Comparison of ENCODE assay signal across 1 cellular context in the genomic region with DNA sequence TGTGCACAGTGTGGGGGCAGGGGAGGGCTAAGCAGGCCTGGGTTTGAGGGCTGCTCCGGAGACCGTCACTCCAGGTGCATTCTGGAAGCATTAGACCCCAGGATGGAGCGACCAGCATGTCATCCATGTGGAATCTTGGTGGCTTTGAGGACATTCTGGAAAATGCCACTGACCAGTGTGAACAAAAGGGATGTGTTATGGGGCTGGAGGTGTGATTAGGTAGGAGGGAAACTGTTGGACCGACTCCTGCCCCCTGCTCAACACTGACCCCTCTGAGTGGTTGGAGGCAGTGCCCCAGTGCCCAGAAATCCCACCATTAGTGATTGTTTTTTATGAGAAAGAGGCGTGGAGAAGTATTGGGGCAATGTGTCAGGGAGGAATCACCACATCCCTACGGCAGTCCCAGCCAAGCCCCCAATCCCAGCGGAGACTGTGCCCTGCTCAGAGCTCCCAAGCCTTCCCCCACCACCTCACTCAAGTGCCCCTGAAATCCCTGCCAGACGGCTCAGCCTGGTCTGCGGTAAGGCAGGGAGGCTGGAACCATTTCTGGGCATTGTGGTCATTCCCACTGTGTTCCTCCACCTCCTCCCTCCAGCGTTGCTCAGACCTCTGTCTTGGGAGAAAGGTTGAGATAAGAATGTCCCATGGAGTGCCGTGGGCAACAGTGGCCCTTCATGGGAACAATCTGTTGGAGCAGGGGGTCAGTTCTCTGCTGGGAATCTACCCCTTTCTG.
TF ChIP-seq lines count a peak whose summit lies in the region.

No MANE protein-coding gene starts in this region.

TF ChIP-seq in HepG2, 621 proteins besides CTCF, POLR2A, EP300 and RAD21 (continued from another document and continues in another):
- TF ChIP-seq, protein P1, sequence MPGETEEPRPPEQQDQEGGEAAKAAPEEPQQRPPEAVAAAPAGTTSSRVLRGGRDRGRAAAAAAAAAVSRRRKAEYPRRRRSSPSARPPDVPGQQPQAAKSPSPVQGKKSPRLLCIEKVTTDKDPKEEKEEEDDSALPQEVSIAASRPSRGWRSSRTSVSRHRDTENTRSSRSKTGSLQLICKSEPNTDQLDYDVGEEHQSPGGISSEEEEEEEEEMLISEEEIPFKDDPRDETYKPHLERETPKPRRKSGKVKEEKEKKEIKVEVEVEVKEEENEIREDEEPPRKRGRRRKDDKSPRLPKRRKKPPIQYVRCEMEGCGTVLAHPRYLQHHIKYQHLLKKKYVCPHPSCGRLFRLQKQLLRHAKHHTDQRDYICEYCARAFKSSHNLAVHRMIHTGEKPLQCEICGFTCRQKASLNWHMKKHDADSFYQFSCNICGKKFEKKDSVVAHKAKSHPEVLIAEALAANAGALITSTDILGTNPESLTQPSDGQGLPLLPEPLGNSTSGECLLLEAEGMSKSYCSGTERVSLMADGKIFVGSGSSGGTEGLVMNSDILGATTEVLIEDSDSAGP (CRISPR knock-in tag; IDR thresholded peaks at IDR 0.05; ENCODE audit: borderline replicate concordance), result peak; percentile 87
- TF ChIP-seq SP4 (CRISPR knock-in tag; IDR thresholded peaks at IDR 0.05), result peak; percentile 40; the same call in 1 of the 2 replicates
- no peak for TF ChIP-seq ZNF605 (CRISPR knock-in tag; IDR thresholded peaks at IDR 0.05)
- TF ChIP-seq ZNF737 (CRISPR knock-in tag; IDR thresholded peaks at IDR 0.05; ENCODE audit: borderline replicate concordance), result no peak
- no peak; the same call in 1 of the 2 replicates for TF ChIP-seq EEA1 (CRISPR knock-in tag; IDR thresholded peaks at IDR 0.05; ENCODE audit: borderline replicate concordance)
- no peak; the same call in 1 of the 2 replicates for TF ChIP-seq ZNF839 (CRISPR knock-in tag; IDR thresholded peaks at IDR 0.05; ENCODE audit: borderline replicate concordance)
- TF ChIP-seq ZNF180 (CRISPR knock-in tag; IDR thresholded peaks at IDR 0.05; ENCODE audit: borderline replicate concordance, low read depth), result no peak
- 0 out of 2 replicates have a peak, but pooled peaks have one; percentile 29 for TF ChIP-seq NR1H2 (CRISPR knock-in tag; IDR thresholded peaks at IDR 0.05; ENCODE audit: borderline replicate concordance, low read depth)
- no peak for TF ChIP-seq TP53 (CRISPR knock-in tag; conservative IDR thresholded peaks at IDR 0.05)
- peak; percentile 73 for TF ChIP-seq HNRNPH1 (optimal IDR thresholded peaks at IDR 0.05; ENCODE audit: low read depth, low read length)
- no peak for TF ChIP-seq NFRKB (IDR thresholded peaks at IDR 0.05)
- TF ChIP-seq ERF (CRISPR knock-in tag; IDR thresholded peaks at IDR 0.05), result peak; percentile 24
- TF ChIP-seq RELA (CRISPR knock-in tag; IDR thresholded peaks at IDR 0.05), result no peak
- TF ChIP-seq TEAD2 (CRISPR knock-in tag; IDR thresholded peaks at IDR 0.05), result 0 out of 2 replicates have a peak, but pooled peaks have one; percentile 18
- TF ChIP-seq KDM1A (CRISPR knock-in tag; IDR thresholded peaks at IDR 0.05), result no peak
- TF ChIP-seq ZNF652 (CRISPR knock-in tag; IDR thresholded peaks at IDR 0.05; ENCODE audit: borderline replicate concordance, low read depth), result peak; percentile 35; the same call in 1 of the 2 replicates
- TF ChIP-seq FOXJ3 (CRISPR knock-in tag; IDR thresholded peaks at IDR 0.05; ENCODE audit: borderline replicate concordance), result no peak
- TF ChIP-seq ZNF816 (CRISPR knock-in tag; IDR thresholded peaks at IDR 0.05; ENCODE audit: borderline replicate concordance), result peak; percentile 17; the same call in 1 of the 2 replicates
- no peak for TF ChIP-seq ZNF337 (CRISPR knock-in tag; IDR thresholded peaks at IDR 0.05; ENCODE audit: borderline replicate concordance, low read depth)
- TF ChIP-seq ZFP36L2 (CRISPR knock-in tag; IDR thresholded peaks at IDR 0.05), result no peak
- TF ChIP-seq CBFB (CRISPR knock-in tag; IDR thresholded peaks at IDR 0.05), result no peak
- no peak for TF ChIP-seq FOXA1 (IDR thresholded peaks at IDR 0.05)
- no peak for TF ChIP-seq FOXA1 (CRISPR knock-in tag; IDR thresholded peaks at IDR 0.05)
- TF ChIP-seq, protein P2, sequence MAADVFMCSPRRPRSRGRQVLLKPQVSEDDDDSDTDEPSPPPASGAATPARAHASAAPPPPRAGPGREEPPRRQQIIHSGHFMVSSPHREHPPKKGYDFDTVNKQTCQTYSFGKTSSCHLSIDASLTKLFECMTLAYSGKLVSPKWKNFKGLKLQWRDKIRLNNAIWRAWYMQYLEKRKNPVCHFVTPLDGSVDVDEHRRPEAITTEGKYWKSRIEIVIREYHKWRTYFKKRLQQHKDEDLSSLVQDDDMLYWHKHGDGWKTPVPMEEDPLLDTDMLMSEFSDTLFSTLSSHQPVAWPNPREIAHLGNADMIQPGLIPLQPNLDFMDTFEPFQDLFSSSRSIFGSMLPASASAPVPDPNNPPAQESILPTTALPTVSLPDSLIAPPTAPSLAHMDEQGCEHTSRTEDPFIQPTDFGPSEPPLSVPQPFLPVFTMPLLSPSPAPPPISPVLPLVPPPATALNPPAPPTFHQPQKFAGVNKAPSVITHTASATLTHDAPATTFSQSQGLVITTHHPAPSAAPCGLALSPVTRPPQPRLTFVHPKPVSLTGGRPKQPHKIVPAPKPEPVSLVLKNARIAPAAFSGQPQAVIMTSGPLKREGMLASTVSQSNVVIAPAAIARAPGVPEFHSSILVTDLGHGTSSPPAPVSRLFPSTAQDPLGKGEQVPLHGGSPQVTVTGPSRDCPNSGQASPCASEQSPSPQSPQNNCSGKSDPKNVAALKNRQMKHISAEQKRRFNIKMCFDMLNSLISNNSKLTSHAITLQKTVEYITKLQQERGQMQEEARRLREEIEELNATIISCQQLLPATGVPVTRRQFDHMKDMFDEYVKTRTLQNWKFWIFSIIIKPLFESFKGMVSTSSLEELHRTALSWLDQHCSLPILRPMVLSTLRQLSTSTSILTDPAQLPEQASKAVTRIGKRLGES (CRISPR knock-in tag; IDR thresholded peaks at IDR 0.05; ENCODE audit: borderline replicate concordance), result peak; percentile 25; the same call in 1 of the 2 replicates
- no peak for TF ChIP-seq ATF1 (CRISPR knock-in tag; IDR thresholded peaks at IDR 0.05)
- TF ChIP-seq ZNF263 (CRISPR knock-in tag; IDR thresholded peaks at IDR 0.05), result peak; percentile 33; the same call in 1 of the 2 replicates
- TF ChIP-seq PITX1 (CRISPR knock-in tag; IDR thresholded peaks at IDR 0.05), result peak; percentile 50; the same call in 1 of the 2 replicates
- TF ChIP-seq, protein P3, sequence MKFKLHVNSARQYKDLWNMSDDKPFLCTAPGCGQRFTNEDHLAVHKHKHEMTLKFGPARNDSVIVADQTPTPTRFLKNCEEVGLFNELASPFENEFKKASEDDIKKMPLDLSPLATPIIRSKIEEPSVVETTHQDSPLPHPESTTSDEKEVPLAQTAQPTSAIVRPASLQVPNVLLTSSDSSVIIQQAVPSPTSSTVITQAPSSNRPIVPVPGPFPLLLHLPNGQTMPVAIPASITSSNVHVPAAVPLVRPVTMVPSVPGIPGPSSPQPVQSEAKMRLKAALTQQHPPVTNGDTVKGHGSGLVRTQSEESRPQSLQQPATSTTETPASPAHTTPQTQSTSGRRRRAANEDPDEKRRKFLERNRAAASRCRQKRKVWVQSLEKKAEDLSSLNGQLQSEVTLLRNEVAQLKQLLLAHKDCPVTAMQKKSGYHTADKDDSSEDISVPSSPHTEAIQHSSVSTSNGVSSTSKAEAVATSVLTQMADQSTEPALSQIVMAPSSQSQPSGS (CRISPR knock-in tag; IDR thresholded peaks at IDR 0.05), result no peak
- no peak for TF ChIP-seq PCBP2 (optimal IDR thresholded peaks at IDR 0.05; ENCODE audit: low read depth, low read length, poor library complexity, severe bottlenecking)
- TF ChIP-seq, protein P4, sequence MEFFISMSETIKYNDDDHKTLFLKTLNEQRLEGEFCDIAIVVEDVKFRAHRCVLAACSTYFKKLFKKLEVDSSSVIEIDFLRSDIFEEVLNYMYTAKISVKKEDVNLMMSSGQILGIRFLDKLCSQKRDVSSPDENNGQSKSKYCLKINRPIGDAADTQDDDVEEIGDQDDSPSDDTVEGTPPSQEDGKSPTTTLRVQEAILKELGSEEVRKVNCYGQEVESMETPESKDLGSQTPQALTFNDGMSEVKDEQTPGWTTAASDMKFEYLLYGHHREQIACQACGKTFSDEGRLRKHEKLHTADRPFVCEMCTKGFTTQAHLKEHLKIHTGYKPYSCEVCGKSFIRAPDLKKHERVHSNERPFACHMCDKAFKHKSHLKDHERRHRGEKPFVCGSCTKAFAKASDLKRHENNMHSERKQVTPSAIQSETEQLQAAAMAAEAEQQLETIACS (CRISPR knock-in tag; IDR thresholded peaks at IDR 0.05), result no peak
- TF ChIP-seq, protein P5, sequence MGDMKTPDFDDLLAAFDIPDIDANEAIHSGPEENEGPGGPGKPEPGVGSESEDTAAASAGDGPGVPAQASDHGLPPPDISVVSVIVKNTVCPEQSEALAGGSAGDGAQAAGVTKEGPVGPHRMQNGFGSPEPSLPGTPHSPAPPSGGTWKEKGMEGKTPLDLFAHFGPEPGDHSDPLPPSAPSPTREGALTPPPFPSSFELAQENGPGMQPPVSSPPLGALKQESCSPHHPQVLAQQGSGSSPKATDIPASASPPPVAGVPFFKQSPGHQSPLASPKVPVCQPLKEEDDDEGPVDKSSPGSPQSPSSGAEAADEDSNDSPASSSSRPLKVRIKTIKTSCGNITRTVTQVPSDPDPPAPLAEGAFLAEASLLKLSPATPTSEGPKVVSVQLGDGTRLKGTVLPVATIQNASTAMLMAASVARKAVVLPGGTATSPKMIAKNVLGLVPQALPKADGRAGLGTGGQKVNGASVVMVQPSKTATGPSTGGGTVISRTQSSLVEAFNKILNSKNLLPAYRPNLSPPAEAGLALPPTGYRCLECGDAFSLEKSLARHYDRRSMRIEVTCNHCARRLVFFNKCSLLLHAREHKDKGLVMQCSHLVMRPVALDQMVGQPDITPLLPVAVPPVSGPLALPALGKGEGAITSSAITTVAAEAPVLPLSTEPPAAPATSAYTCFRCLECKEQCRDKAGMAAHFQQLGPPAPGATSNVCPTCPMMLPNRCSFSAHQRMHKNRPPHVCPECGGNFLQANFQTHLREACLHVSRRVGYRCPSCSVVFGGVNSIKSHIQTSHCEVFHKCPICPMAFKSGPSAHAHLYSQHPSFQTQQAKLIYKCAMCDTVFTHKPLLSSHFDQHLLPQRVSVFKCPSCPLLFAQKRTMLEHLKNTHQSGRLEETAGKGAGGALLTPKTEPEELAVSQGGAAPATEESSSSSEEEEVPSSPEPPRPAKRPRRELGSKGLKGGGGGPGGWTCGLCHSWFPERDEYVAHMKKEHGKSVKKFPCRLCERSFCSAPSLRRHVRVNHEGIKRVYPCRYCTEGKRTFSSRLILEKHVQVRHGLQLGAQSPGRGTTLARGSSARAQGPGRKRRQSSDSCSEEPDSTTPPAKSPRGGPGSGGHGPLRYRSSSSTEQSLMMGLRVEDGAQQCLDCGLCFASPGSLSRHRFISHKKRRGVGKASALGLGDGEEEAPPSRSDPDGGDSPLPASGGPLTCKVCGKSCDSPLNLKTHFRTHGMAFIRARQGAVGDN (CRISPR knock-in tag; IDR thresholded peaks at IDR 0.05), result peak; percentile 83
- TF ChIP-seq, protein P6, sequence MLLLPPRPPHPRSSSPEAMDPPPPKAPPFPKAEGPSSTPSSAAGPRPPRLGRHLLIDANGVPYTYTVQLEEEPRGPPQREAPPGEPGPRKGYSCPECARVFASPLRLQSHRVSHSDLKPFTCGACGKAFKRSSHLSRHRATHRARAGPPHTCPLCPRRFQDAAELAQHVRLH (CRISPR knock-in tag; IDR thresholded peaks at IDR 0.05; ENCODE audit: borderline replicate concordance, low read depth), result peak; percentile 22; the same call in 1 of the 2 replicates
- TF ChIP-seq ZSCAN22 (CRISPR knock-in tag; IDR thresholded peaks at IDR 0.05), result no peak
- 0 out of 2 replicates have a peak, but pooled peaks have one; percentile 21 for TF ChIP-seq HOXD1 (CRISPR knock-in tag; IDR thresholded peaks at IDR 0.05)
- TF ChIP-seq MED13 (CRISPR knock-in tag; IDR thresholded peaks at IDR 0.05), result no peak
- TF ChIP-seq, protein P7, sequence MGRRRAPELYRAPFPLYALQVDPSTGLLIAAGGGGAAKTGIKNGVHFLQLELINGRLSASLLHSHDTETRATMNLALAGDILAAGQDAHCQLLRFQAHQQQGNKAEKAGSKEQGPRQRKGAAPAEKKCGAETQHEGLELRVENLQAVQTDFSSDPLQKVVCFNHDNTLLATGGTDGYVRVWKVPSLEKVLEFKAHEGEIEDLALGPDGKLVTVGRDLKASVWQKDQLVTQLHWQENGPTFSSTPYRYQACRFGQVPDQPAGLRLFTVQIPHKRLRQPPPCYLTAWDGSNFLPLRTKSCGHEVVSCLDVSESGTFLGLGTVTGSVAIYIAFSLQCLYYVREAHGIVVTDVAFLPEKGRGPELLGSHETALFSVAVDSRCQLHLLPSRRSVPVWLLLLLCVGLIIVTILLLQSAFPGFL (CRISPR knock-in tag; IDR thresholded peaks at IDR 0.05), result no peak
- TF ChIP-seq ZNF674 (CRISPR knock-in tag; IDR thresholded peaks at IDR 0.05; ENCODE audit: low read depth), result no peak
- TF ChIP-seq MTA3 (CRISPR knock-in tag; IDR thresholded peaks at IDR 0.05), result no peak
- TF ChIP-seq, protein P8, sequence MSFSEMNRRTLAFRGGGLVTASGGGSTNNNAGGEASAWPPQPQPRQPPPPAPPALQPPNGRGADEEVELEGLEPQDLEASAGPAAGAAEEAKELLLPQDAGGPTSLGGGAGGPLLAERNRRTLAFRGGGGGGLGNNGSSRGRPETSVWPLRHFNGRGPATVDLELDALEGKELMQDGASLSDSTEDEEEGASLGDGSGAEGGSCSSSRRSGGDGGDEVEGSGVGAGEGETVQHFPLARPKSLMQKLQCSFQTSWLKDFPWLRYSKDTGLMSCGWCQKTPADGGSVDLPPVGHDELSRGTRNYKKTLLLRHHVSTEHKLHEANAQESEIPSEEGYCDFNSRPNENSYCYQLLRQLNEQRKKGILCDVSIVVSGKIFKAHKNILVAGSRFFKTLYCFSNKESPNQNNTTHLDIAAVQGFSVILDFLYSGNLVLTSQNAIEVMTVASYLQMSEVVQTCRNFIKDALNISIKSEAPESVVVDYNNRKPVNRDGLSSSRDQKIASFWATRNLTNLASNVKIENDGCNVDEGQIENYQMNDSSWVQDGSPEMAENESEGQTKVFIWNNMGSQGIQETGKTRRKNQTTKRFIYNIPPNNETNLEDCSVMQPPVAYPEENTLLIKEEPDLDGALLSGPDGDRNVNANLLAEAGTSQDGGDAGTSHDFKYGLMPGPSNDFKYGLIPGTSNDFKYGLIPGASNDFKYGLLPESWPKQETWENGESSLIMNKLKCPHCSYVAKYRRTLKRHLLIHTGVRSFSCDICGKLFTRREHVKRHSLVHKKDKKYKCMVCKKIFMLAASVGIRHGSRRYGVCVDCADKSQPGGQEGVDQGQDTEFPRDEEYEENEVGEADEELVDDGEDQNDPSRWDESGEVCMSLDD (CRISPR knock-in tag; IDR thresholded peaks at IDR 0.05; ENCODE audit: borderline replicate concordance), result no peak
- TF ChIP-seq, protein P9, sequence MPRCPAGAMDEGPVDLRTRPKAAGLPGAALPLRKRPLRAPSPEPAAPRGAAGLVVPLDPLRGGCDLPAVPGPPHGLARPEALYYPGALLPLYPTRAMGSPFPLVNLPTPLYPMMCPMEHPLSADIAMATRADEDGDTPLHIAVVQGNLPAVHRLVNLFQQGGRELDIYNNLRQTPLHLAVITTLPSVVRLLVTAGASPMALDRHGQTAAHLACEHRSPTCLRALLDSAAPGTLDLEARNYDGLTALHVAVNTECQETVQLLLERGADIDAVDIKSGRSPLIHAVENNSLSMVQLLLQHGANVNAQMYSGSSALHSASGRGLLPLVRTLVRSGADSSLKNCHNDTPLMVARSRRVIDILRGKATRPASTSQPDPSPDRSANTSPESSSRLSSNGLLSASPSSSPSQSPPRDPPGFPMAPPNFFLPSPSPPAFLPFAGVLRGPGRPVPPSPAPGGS (CRISPR knock-in tag; IDR thresholded peaks at IDR 0.05), result no peak
- no peak for TF ChIP-seq HNRNPUL1 (IDR thresholded peaks at IDR 0.05; ENCODE audit: low read depth, low read length)
- 0 out of 2 replicates have a peak, but pooled peaks have one; percentile 43 for TF ChIP-seq CC2D1A (CRISPR knock-in tag; IDR thresholded peaks at IDR 0.05)
- TF ChIP-seq ZNF768 (CRISPR knock-in tag; IDR thresholded peaks at IDR 0.05), result no peak
- TF ChIP-seq GZF1 (CRISPR knock-in tag; IDR thresholded peaks at IDR 0.05), result no peak
- TF ChIP-seq ASH2L (IDR thresholded peaks at IDR 0.05; ENCODE audit: insufficient read length, low read depth, low read length), result no peak
- TF ChIP-seq KDM4B (CRISPR knock-in tag; IDR thresholded peaks at IDR 0.05), result no peak
